Comparison of ENCODE assay signal across 23 cellular contexts in the genomic region with DNA sequence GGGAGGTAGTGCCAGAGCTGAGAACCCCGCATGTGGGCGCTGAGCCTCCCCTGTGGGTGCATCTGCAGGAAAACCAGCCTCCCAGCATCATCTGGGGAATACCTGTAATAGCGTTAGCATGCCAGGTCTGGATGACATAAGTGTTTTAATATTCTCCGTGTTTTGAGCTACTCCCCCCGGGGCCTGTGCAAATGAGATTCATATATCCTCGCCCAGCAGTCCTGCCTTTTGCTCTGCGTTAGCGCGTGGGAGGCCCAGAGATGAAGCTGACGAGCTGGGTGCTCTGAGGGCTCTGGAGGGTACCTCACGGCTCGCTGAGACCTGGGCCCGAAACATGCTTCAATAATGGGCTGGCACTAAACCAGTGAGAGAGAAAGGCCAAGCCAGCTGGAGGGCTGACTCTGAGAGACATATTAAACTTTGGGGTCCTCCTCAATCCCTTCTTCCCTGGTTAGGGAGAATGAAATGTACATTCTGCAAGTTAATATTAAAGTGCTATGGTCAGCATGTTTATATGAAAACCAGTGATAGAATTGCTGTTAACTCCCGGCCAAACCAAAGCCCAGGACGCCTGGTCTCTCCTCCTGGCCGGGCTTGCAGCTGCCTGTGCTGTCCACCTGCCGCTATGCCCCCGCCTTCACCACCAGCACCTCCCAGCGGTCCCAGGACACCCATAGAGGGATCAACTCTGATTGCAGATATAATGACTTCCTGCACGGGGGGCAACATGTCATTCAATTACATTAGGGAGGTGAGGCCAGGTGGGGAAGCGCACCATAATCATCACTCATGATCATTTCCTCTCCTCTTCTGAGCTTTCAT.
DNase-seq lines count a peak whose midpoint lies in the region; ATAC-seq and TF ChIP-seq lines count a peak whose summit lies in the region.
"Had no signal": no experiment of that assay in that cellular context is flagged by ENCODE, and none has a peak within 500 bp of the region (broad histone marks: within the 10 kb centered on the region; RNA-seq: fewer than 3 reads in every experiment).

No MANE protein-coding gene starts in this region.

- no peaks in the 10 kb centered on the region for H3F3A ChIP-seq in SK-N-SH (replicated peaks; ENCODE audit: insufficient read depth)

- DNase-seq in SK-N-SH, result peak; percentile 23
- DNase-seq in D341Med (ENCODE audit: low spot score), result peak; percentile 6
- DNase-seq in esophagus muscularis mucosa (ENCODE audit: extremely low spot score), result peak; percentile 80
- DNase-seq in putamen (ENCODE audit: low spot score), result peak; percentile 42
- no peak for DNase-seq in NCI-H1417 treated with DMSO at 0.1 percent for 48 hours (lab: John Stamatoyannopoulos, UW)
- no peak for DNase-seq in NCI-H510A treated with DMSO at 0.1 percent for 48 hours (lab: John Stamatoyannopoulos, UW)
- no peak for DNase-seq in NAMALWA (ENCODE audit: low spot score)
- DNase-seq: activated naive CD4-positive, alpha-beta T cell; AML-193; brain microvascular endothelial cell; CD4-positive, alpha-beta memory T cell; DMS 273 treated with DMSO at 0.1 percent for 48 hours; effector CD4-positive, alpha-beta T cell; heart left ventricle; left colon; NCI-H1048; NCI-H2029; NCI-H526 treated with DMSO at 0.1 percent for 48 hours; SHP77 treated with DMSO at 0.1 percent for 48 hours; stimulated activated naive CD4-positive, alpha-beta T cell treated with Interleukin-2 at 50 U/mL for 16 hours; testis had no signal

- H3K27ac ChIP-seq in SK-N-SH (ENCODE audit: low read depth in 2 of 2, low read length in 1 of 2) (no peak overlapping the region), esophagus muscularis mucosa (replicated peaks in 1 of 4) (no peak overlapping the region)
- H3K27ac ChIP-seq: brain microvascular endothelial cell, heart left ventricle, Peyer's patch, testis had no signal

- no peaks in the 10 kb centered on the region for H3K36me3 ChIP-seq in SK-N-SH (replicated peaks in 1 of 2; ENCODE audit: control insufficient read depth in 1 of 2, insufficient read depth in 2 of 2, low read length in 1 of 2)
- H3K36me3 ChIP-seq in esophagus muscularis mucosa, result no peaks in the 10 kb centered on the region
- H3K36me3 ChIP-seq: brain microvascular endothelial cell, heart left ventricle, Peyer's patch had no signal

- H3K9me3 ChIP-seq in SK-N-SH (no peaks in the 10 kb centered on the region), esophagus muscularis mucosa (no peaks in the 10 kb centered on the region)
- H3K9me3 ChIP-seq: heart left ventricle, Peyer's patch, testis had no signal

- TF ChIP-seq CTCF in SK-N-SH (IDR thresholded peaks at IDR 0.05) (no peak), esophagus muscularis mucosa (IDR thresholded peaks at IDR 0.05) (no peak)

- CTCF ChIA-PET in SK-N-SH (lab: Yijun Ruan, JAX), result interaction anchor here (1.2 to 2.6 kb wide), 2 partner anchors 16 to 78 kb away, joined by 5 to 9 read pairs; no protein-coding TSS in a partner anchor

- no peak for ATAC-seq in SK-N-SH treated with all-trans-retinoic acid at 6 μM for 48 hours
- ATAC-seq: heart left ventricle, left colon had no signal

- no peak for TF ChIP-seq RAD21 in SK-N-SH (IDR thresholded peaks at IDR 0.05; ENCODE audit: low read length)

- peaks cover 0 to 3% of the 10 kb centered on the region in 2 experiments; a peak in 1 of 4 replicates for H3K4me1 ChIP-seq in SK-N-SH (ENCODE audit: control insufficient read depth in 1 of 2, insufficient read depth in 2 of 2, low read depth in 1 of 2, low read length in 1 of 2)
- peaks cover 0 to 9% (median 5%) of the 10 kb centered on the region in 4 donors for H3K4me1 ChIP-seq in esophagus muscularis mucosa
- H3K4me1 ChIP-seq: heart left ventricle, Peyer's patch had no signal

- no peak overlapping the region for H2AFZ ChIP-seq in SK-N-SH (ENCODE audit: low read depth)

- intact Hi-C loops in esophagus muscularis mucosa (cut with DNase I), result loop anchor here (5.0 kb wide), 1 partner anchor 40 kb away; no protein-coding TSS in a partner anchor

- H4K20me1 ChIP-seq in SK-N-SH (ENCODE audit: insufficient read depth), result no peaks in the 10 kb centered on the region

- WGBS in SK-N-SH (ENCODE audit: low lambda C conversion rate), result 47% methylated on average over 13 of the region's 21 CpGs
- WGBS in esophagus muscularis mucosa, result 90% methylated on average over 17 of the region's 21 CpGs

- H3K79me2 ChIP-seq in SK-N-SH (ENCODE audit: insufficient read depth), result no peaks in the 10 kb centered on the region

- POLR2A ChIA-PET in SK-N-SH (lab: Yijun Ruan, JAX), result interaction anchor here (0.5 to 0.7 kb wide), 2 partner anchors 10 to 18 kb away, joined by 3 read pairs; no protein-coding TSS in a partner anchor

- TF ChIP-seq EP300 in SK-N-SH (IDR thresholded peaks at IDR 0.05; ENCODE audit: borderline replicate concordance in 1 of 2, low read depth in 1 of 2, low read length in 1 of 2) (no peak), esophagus muscularis mucosa (IDR thresholded peaks at IDR 0.05) (no peak)

- H3K4me2 ChIP-seq in SK-N-SH, result no peak overlapping the region

- no peak for TF ChIP-seq POLR2A in esophagus muscularis mucosa (IDR thresholded peaks at IDR 0.05; ENCODE audit: low read depth)

- no peak overlapping the region for H3K9ac ChIP-seq in SK-N-SH

- H3K9me2 ChIP-seq in SK-N-SH, result no peaks in the 10 kb centered on the region

- H3K27me3 ChIP-seq in SK-N-SH (ENCODE audit: insufficient read depth) (no peaks in the 10 kb centered on the region; the same call in 1 of the 2 replicates), esophagus muscularis mucosa (no peaks in the 10 kb centered on the region)
- H3K27me3 ChIP-seq: heart left ventricle, Peyer's patch, testis had no signal

- H3K4me3 ChIP-seq in SK-N-SH (ENCODE audit: low read depth in 2 of 2, low read length in 1 of 2) (no peak overlapping the region), esophagus muscularis mucosa (no peak overlapping the region)
- H3K4me3 ChIP-seq: heart left ventricle, Peyer's patch, testis had no signal

TF ChIP-seq in SK-N-SH, 30 proteins besides CTCF, POLR2A, EP300 and RAD21 (continues in another document):
- TF ChIP-seq, protein P1, sequence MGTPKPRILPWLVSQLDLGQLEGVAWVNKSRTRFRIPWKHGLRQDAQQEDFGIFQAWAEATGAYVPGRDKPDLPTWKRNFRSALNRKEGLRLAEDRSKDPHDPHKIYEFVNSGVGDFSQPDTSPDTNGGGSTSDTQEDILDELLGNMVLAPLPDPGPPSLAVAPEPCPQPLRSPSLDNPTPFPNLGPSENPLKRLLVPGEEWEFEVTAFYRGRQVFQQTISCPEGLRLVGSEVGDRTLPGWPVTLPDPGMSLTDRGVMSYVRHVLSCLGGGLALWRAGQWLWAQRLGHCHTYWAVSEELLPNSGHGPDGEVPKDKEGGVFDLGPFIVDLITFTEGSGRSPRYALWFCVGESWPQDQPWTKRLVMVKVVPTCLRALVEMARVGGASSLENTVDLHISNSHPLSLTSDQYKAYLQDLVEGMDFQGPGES (IDR thresholded peaks at IDR 0.05; ENCODE audit: low read depth, low read length), result no peak
- TF ChIP-seq TEAD4 (IDR thresholded peaks at IDR 0.05; ENCODE audit: borderline replicate concordance, insufficient read depth) (no peak), TAF1 (IDR thresholded peaks at IDR 0.05; ENCODE audit: borderline replicate concordance, low read depth, low read length) (no peak), EZH2phosphoT487 (IDR thresholded peaks at IDR 0.05; ENCODE audit: borderline replicate concordance, low read depth) (no peak)

TF ChIP-seq in SK-N-SH treated with all-trans-retinoic acid at 6 μM for 48 hours, 23 proteins besides CTCF, POLR2A, EP300 and RAD21:
- TF ChIP-seq ARNTL (CRISPR knock-in tag; IDR thresholded peaks at IDR 0.05; ENCODE audit: borderline replicate concordance, low read depth), result no peak

Comparison
In these comparisons a context has a peak if more than half of its experiments do, and no peak if none do; other contexts are left out.
1. DNase-seq: peak in SK-N-SH (single experiment), D341Med (single experiment), esophagus muscularis mucosa (single experiment) and putamen (single experiment); none in NCI-H1417 treated with DMSO at 0.1 percent for 48 hours (single experiment), NCI-H510A treated with DMSO at 0.1 percent for 48 hours (single experiment) and NAMALWA (single experiment).